8 cellular contexts compared by ENCODE assay signal in genomic region chr4:139454646-139455045, GRCh38. TPM values are rescaled to one million over a fixed set of nuclear protein-coding genes. Genes with fewer than 3 reads are reported as not detected.
DNase-seq lines count a peak whose midpoint lies in the region; ATAC-seq and TF ChIP-seq lines count a peak whose summit lies in the region.

No MANE protein-coding gene starts in this region.

- no peaks in the 10 kb centered on the region for H3K9me3 Mint-ChIP-seq in natural killer cell

- H3K9me3 ChIP-seq in BLaER1 (peaks cover 8% of the 10 kb centered on the region), Karpas-422 (ENCODE audit: low read length) (no peaks in the 10 kb centered on the region)

- H3K4me2 ChIP-seq in BLaER1: peak overlapping the region; percentile 89
- peak overlapping the region; percentile 94 for H3K4me2 ChIP-seq in Karpas-422 (ENCODE audit: low read depth, low read length, poor library complexity, severe bottlenecking)

- H3K9ac ChIP-seq in BLaER1 (peak overlapping the region; percentile 90), Karpas-422 (ENCODE audit: low read length) (peak overlapping the region; percentile 91)

- H3K4me3 Mint-ChIP-seq in natural killer cell: peak overlapping the region; percentile 99

- H3K36me3 Mint-ChIP-seq in natural killer cell: no peaks in the 10 kb centered on the region

- no peaks in the 10 kb centered on the region for H3K27me3 ChIP-seq in BLaER1
- no peaks in the 10 kb centered on the region for H3K27me3 ChIP-seq in Karpas-422 (ENCODE audit: low read length)

- intact Hi-C loops in natural killer cell (cut with micrococcal nuclease): no loop called here

- no peak for TF ChIP-seq CTCF in choroid plexus epithelial cell (conservative IDR thresholded peaks at IDR 0.05; ENCODE audit: low read depth, low read length)
- TF ChIP-seq CTCF in natural killer cell (IDR thresholded peaks at IDR 0.05): no peak

- H4K20me1 ChIP-seq in BLaER1 (peaks cover 20% of the 10 kb centered on the region), Karpas-422 (ENCODE audit: insufficient read depth, low read depth, low read length) (no peaks in the 10 kb centered on the region; the same call in 1 of the 2 replicates)

- H3K27ac Mint-ChIP-seq in natural killer cell: peak overlapping the region; percentile 99

- peak overlapping the region; percentile 91 for H3K4me3 ChIP-seq in BLaER1
- peak overlapping the region; percentile 97 for H3K4me3 ChIP-seq in Karpas-422 (ENCODE audit: low read length)
- peak overlapping the region; percentile 91 for H3K4me3 ChIP-seq in choroid plexus epithelial cell (ENCODE audit: low read depth, low read length)

- H3K27ac ChIP-seq in BLaER1 (peak overlapping the region; percentile 90; the same call in 1 of the 2 replicates), Karpas-422 (ENCODE audit: low read length) (peak overlapping the region; percentile 88)

- H3K36me3 ChIP-seq in BLaER1 (0 out of 2 replicates have a peak, but pooled peaks cover 7% of the 10 kb centered on the region), Karpas-422 (ENCODE audit: insufficient read depth, low read length) (no peaks in the 10 kb centered on the region)

- H3K27me3 Mint-ChIP-seq in natural killer cell (ENCODE audit: low read depth in 2 of 2): no peaks in the 10 kb centered on the region

- peaks cover 67 to 70% of the 10 kb centered on the region in 2 donors for H3K4me1 Mint-ChIP-seq in natural killer cell

- peaks cover 42% of the 10 kb centered on the region for H3K4me1 ChIP-seq in BLaER1
- peaks cover 63% of the 10 kb centered on the region for H3K4me1 ChIP-seq in Karpas-422 (ENCODE audit: low read length)

- H3K9me2 ChIP-seq in Karpas-422 (replicated peaks; ENCODE audit: insufficient read depth, low read length): no peaks in the 10 kb centered on the region

- peaks cover 81% of the 10 kb centered on the region for H3K79me2 ChIP-seq in Karpas-422 (ENCODE audit: low read length)

- 0 out of 2 replicates have a peak overlapping the region, but pooled peaks have one; percentile 44 for H2AFZ ChIP-seq in Karpas-422 (ENCODE audit: low read length)

- ATAC-seq in natural killer cell (no peak), HG02885 (IDR thresholded peaks at IDR 0.05; ENCODE audit: poor library complexity, unreplicated experiment) (no peak), GM18498 (IDR thresholded peaks at IDR 0.05; ENCODE audit: unreplicated experiment) (no peak), GM21786 (IDR thresholded peaks at IDR 0.05; ENCODE audit: unreplicated experiment) (no peak), GM19324 (IDR thresholded peaks at IDR 0.05; ENCODE audit: low FRiP score, unreplicated experiment) (no peak)

- DNase-seq in Karpas-422: peak; percentile 65
- DNase-seq in choroid plexus epithelial cell (ENCODE audit: low read depth): peak; percentile 10
- DNase-seq in natural killer cell: no peak

RNA-seq across cellular contexts. Expression of gene RAB33B, which starts 0.7 kb away (rescaled TPM):
- total RNA-seq in Karpas-422 (2014; rRNA removed; shearing (Covaris generic); ENCODE audit: low replicate concordance): 9.2 and 17.2 TPM in 2 replicates
- 10 to 100 TPM in 2 of 3 donors, 1 to 10 TPM in 1; 7.8 to 12.9 (median 10.5) TPM for total RNA-seq in natural killer cell
